ENCODE assay signal across 12 cellular contexts in genomic region chr6:34836451-34836850, GRCh38.
"Had no signal": no experiment of that assay in that cellular context is flagged by ENCODE, and none has a peak within 500 bp of the region (broad histone marks: within the 10 kb centered on the region; RNA-seq: fewer than 3 reads in every experiment).

No MANE protein-coding gene starts in this region.

- H3K9me3 Mint-ChIP-seq: activated B cell treated with CpG ODN at 0.5 μM for 24 hours; activated naive CD4-positive, alpha-beta T cell treated with anti-CD3 and anti-CD28 coated beads for 36 hours; natural killer cell treated with Interleukin-12 subunit alpha and Interleukin-12 subunit beta and Interleukin-15 and Interleukin-18, amount 100 ng/mL, for 72 hours; stimulated activated naive CD8-positive, alpha-beta T cell treated with anti-CD3 and anti-CD28 coated beads, Interleukin-15, Interleukin-2, amounts not matched to agents 100 ng/mL and 50 ng/mL, for 24 hours; T-helper 2 cell treated with Interferon-gamma antibody and Interleukin-4, amounts not matched to agents 5 μg/mL and 100 μg/mL, for 36 hours had no signal

- H3K9me3 ChIP-seq: right lobe of liver had no signal

- H3K4me3 Mint-ChIP-seq: activated B cell treated with CpG ODN at 0.5 μM for 24 hours; activated CD8-positive, alpha-beta T cell treated with anti-CD3 and anti-CD28 coated beads, Interleukin-2, amount 10 ng/mL, durations not matched to agents 7 days and 5 days; activated naive CD4-positive, alpha-beta T cell treated with anti-CD3 and anti-CD28 coated beads for 36 hours; natural killer cell treated with Interleukin-12 subunit alpha and Interleukin-12 subunit beta and Interleukin-15 and Interleukin-18, amount 100 ng/mL, for 72 hours; stimulated activated naive CD8-positive, alpha-beta T cell treated with anti-CD3 and anti-CD28 coated beads, Interleukin-15, Interleukin-2, amounts not matched to agents 100 ng/mL and 50 ng/mL, for 24 hours; T-helper 2 cell treated with Interferon-gamma antibody and Interleukin-4, amounts not matched to agents 5 μg/mL and 100 μg/mL, for 36 hours had no signal

- H3K27ac ChIP-seq: foreskin keratinocyte, right lobe of liver had no signal

- H3K27ac Mint-ChIP-seq: activated B cell treated with CpG ODN at 0.5 μM for 24 hours; activated CD8-positive, alpha-beta T cell treated with anti-CD3 and anti-CD28 coated beads, Interleukin-2, amount 10 ng/mL, durations not matched to agents 7 days and 5 days; activated naive CD4-positive, alpha-beta T cell treated with anti-CD3 and anti-CD28 coated beads for 36 hours; stimulated activated naive CD8-positive, alpha-beta T cell treated with anti-CD3 and anti-CD28 coated beads, Interleukin-15, Interleukin-2, amounts not matched to agents 100 ng/mL and 50 ng/mL, for 24 hours; T-helper 2 cell treated with Interferon-gamma antibody and Interleukin-4, amounts not matched to agents 5 μg/mL and 100 μg/mL, for 36 hours had no signal

- ATAC-seq: activated CD8-positive, alpha-beta T cell treated with anti-CD3 and anti-CD28 coated beads, Interleukin-2, amount 10 ng/mL, durations not matched to agents 7 days and 5 days; esophagus mucosa; foreskin keratinocyte; natural killer cell treated with Interleukin-12 subunit alpha and Interleukin-12 subunit beta and Interleukin-15 and Interleukin-18, amount 100 ng/mL, for 72 hours had no signal

- H3K4me1 ChIP-seq: foreskin keratinocyte, right lobe of liver had no signal

- DNase-seq: activated B cell treated with CpG ODN at 0.5 μM for 24 hours; activated CD4-positive, alpha-beta T cell treated with anti-CD3 and anti-CD28 coated beads for 48 hours; activated CD8-positive, alpha-beta T cell treated with anti-CD3 and anti-CD28 coated beads, Interleukin-2, amount 10 ng/mL, durations not matched to agents 7 days and 5 days; activated naive CD4-positive, alpha-beta T cell treated with anti-CD3 and anti-CD28 coated beads for 36 hours; foreskin keratinocyte; kidney glomerular epithelial cell; mesendoderm; right lobe of liver had no signal

- H3K4me1 Mint-ChIP-seq: activated B cell treated with CpG ODN at 0.5 μM for 24 hours had no signal

- H3K27me3 ChIP-seq: foreskin keratinocyte, right lobe of liver had no signal

- H3K4me3 ChIP-seq: right lobe of liver had no signal

- H3K27me3 Mint-ChIP-seq: activated B cell treated with CpG ODN at 0.5 μM for 24 hours; natural killer cell treated with Interleukin-12 subunit alpha and Interleukin-12 subunit beta and Interleukin-15 and Interleukin-18, amount 100 ng/mL, for 72 hours; stimulated activated naive CD8-positive, alpha-beta T cell treated with anti-CD3 and anti-CD28 coated beads, Interleukin-15, Interleukin-2, amounts not matched to agents 100 ng/mL and 50 ng/mL, for 24 hours had no signal
